Comparison of ENCODE assay signal across 19 cellular contexts in the genomic region with DNA sequence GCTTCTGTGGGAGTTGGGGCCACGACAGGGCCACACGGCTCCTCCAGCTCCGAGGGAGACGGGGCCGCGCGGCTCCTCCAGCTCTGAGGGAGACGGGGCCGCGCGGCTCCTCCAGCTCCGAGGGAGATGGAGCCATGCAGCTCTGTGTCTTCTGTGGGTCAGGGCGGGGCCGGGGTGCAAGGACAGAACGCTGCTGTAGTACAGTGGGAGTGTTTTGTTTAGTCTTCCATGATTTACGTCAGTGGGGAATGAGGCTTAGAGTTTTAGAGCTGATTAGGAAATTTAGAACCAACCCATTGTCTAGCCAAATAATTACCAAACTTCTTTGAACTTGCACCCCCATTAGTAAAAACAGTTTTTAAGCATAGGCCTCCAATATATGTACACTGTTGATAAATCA. TPM values are rescaled to one million over a fixed set of nuclear protein-coding genes. Genes with fewer than 3 reads are reported as not detected.
DNase-seq lines count a peak whose midpoint lies in the region; ATAC-seq, FAIRE-seq and TF ChIP-seq lines count a peak whose summit lies in the region.
"Had no signal": no experiment of that assay in that cellular context is flagged by ENCODE, and none has a peak within 500 bp of the region (broad histone marks: within the 10 kb centered on the region; RNA-seq: fewer than 3 reads in every experiment).

No MANE protein-coding gene starts in this region.

- H2AFZ ChIP-seq in HepG2 (ENCODE audit: low read length) (no peak overlapping the region), mesenchymal stem cell (ENCODE audit: low read depth, low read length) (no peak overlapping the region)

- FAIRE-seq in HepG2 (lab: Jason Lieb, UNC) (no peak), kidney (lab: Jason Lieb, UNC) (no peak)
- FAIRE-seq: A549, G401.6, GM12891 had no signal

- H3K14ac ChIP-seq in mesenchymal stem cell (ENCODE audit: low read length in 2 of 2), result no peak overlapping the region

- H3K4me3 ChIP-seq in right lobe of liver (no peak overlapping the region), HepG2 (replicated peaks in 1 of 3; ENCODE audit: insufficient read depth in 1 of 3, low read depth in 2 of 3, low read length in 3 of 3) (no peak overlapping the region), kidney (ENCODE audit: low read length in 2 of 2) (no peak overlapping the region), mesenchymal stem cell (ENCODE audit: insufficient read depth in 1 of 2, low read depth in 1 of 2, low read length in 2 of 2) (no peak overlapping the region), spleen (no peak overlapping the region)
- H3K4me3 ChIP-seq: A549 had no signal

- ATAC-seq in right lobe of liver, result no peak
- ATAC-seq in HepG2, result no peak
- no peak for ATAC-seq in GM21786 (IDR thresholded peaks at IDR 0.05; ENCODE audit: unreplicated experiment)
- ATAC-seq: A549 had no signal

- peaks cover 0 to 46% (median 14%) of the 10 kb centered on the region in 4 donors for H3K36me3 ChIP-seq in right lobe of liver
- H3K36me3 ChIP-seq in HepG2 (replicated peaks in 1 of 2; ENCODE audit: control insufficient read depth in 1 of 2, insufficient read depth in 2 of 2, low read length in 2 of 2), result peaks cover 33 to 82% of the 10 kb centered on the region in 2 experiments; a peak in 4 of 5 replicates
- H3K36me3 ChIP-seq in kidney (ENCODE audit: control insufficient read depth in 1 of 2, insufficient read depth in 2 of 2, low read length in 2 of 2), result peaks cover 10 to 28% of the 10 kb centered on the region in 2 donors
- H3K36me3 ChIP-seq in mesenchymal stem cell (ENCODE audit: control insufficient read depth in 1 of 2, insufficient read depth in 2 of 2, low read depth in 1 of 2, low read length in 2 of 2), result peaks cover 68 to 84% of the 10 kb centered on the region in 2 experiments
- H3K36me3 ChIP-seq in spleen, result peaks cover 6 to 99% (median 69%) of the 10 kb centered on the region in 6 donors

- no peak overlapping the region for H4K91ac ChIP-seq in mesenchymal stem cell (ENCODE audit: low read length)

- WGBS in right lobe of liver (ENCODE audit: insufficient coverage, low coverage, low lambda C conversion rate, missing lambda C conversion rate), result 70% methylated on average over 8 of the region's 16 CpGs
- WGBS in HepG2 (ENCODE audit: low lambda C conversion rate), result 98% methylated on average over 11 of the region's 16 CpGs
- WGBS in mesenchymal stem cell, result 93% methylated on average over 12 of the region's 16 CpGs
- WGBS in spleen, 5 donors, result 78 to 95% (median 89%) methylated on average over 16 of the region's 16 CpGs

- CTCF ChIA-PET in HepG2 (lab: Yijun Ruan, JAX; ENCODE audit: low intra/inter-chr PET ratio, low total read pairs), result no interaction called here

- peaks cover 24% of the 10 kb centered on the region for H3K79me1 ChIP-seq in mesenchymal stem cell (replicated peaks; ENCODE audit: low read length, poor library complexity, severe bottlenecking)

- no peak overlapping the region for H2BK15ac ChIP-seq in mesenchymal stem cell (ENCODE audit: low read depth, poor library complexity, severe bottlenecking)

- no peaks in the 10 kb centered on the region for H3K4me1 ChIP-seq in right lobe of liver
- no peaks in the 10 kb centered on the region for H3K4me1 ChIP-seq in HepG2 (ENCODE audit: insufficient read depth, low read length)
- H3K4me1 ChIP-seq in kidney (ENCODE audit: control insufficient read depth in 1 of 2, insufficient read depth in 1 of 2, low read depth in 1 of 2, low read length in 2 of 2), result no peaks in the 10 kb centered on the region
- peaks cover 9% of the 10 kb centered on the region for H3K4me1 ChIP-seq in mesenchymal stem cell (ENCODE audit: control insufficient read depth, insufficient read depth, low read depth, low read length)
- no peaks in the 10 kb centered on the region for H3K4me1 ChIP-seq in spleen
- H3K4me1 ChIP-seq: A549, BE2C had no signal

- no peaks in the 10 kb centered on the region for H3K9me3 ChIP-seq in right lobe of liver
- no peaks in the 10 kb centered on the region for H3K9me3 ChIP-seq in HepG2 (ENCODE audit: low read length)
- no peaks in the 10 kb centered on the region for H3K9me3 ChIP-seq in kidney (ENCODE audit: control insufficient read depth in 1 of 2, low read length in 2 of 2)
- no peaks in the 10 kb centered on the region for H3K9me3 ChIP-seq in mesenchymal stem cell (ENCODE audit: control insufficient read depth, low read length)
- no peaks in the 10 kb centered on the region for H3K9me3 ChIP-seq in spleen
- H3K9me3 ChIP-seq: A549, BE2C had no signal

- no peak overlapping the region for H2BK120ac ChIP-seq in mesenchymal stem cell (ENCODE audit: low read depth, low read length)

- no peak for TF ChIP-seq RAD21 in HepG2 (CRISPR knock-in tag; IDR thresholded peaks at IDR 0.05)

- TF ChIP-seq CTCF in right lobe of liver (IDR thresholded peaks at IDR 0.05) (no peak), HepG2 (CRISPR knock-in tag; IDR thresholded peaks at IDR 0.05) (no peak), kidney (IDR thresholded peaks at IDR 0.05; ENCODE audit: borderline replicate concordance, extremely low read depth, insufficient read depth) (no peak), spleen (IDR thresholded peaks at IDR 0.05 in 8 of 11, conservative IDR thresholded peaks at IDR 0.05 in 3 of 11) (no peak)

- DNase-seq in right lobe of liver, result peak in 2 of 3 donors; percentile 1 to 29
- no peak for DNase-seq in HepG2 (ENCODE audit: low spot score)
- DNase-seq in kidney, result peak; percentile 22
- DNase-seq in mesenchymal stem cell, result no peak
- DNase-seq in spleen, result peak; percentile 27
- DNase-seq in foreskin melanocyte, result no peak
- no peak for DNase-seq in activated gamma-delta T cell (lab: John Stamatoyannopoulos, UW)
- DNase-seq: BE2C; CD4-positive, alpha-beta memory T cell; DMS153; DMS79 treated with DMSO at 0.1 percent for 48 hours; EL; GOT3; H9 had no signal

- no peaks in the 10 kb centered on the region for H3K79me2 ChIP-seq in HepG2 (ENCODE audit: insufficient read depth, low read length)

- H2AK5ac ChIP-seq in mesenchymal stem cell (ENCODE audit: low read length, severe bottlenecking), result peak overlapping the region; percentile 62

- no peak overlapping the region for H2BK5ac ChIP-seq in mesenchymal stem cell (ENCODE audit: low read depth, low read length, poor library complexity, severe bottlenecking)

- TF ChIP-seq POLR2A in right lobe of liver (IDR thresholded peaks at IDR 0.05) (no peak), HepG2 (IDR thresholded peaks at IDR 0.05; ENCODE audit: insufficient read depth in 1 of 2, low read depth in 2 of 2, low read length in 2 of 2) (no peak), spleen (IDR thresholded peaks at IDR 0.05) (no peak)

- no peak overlapping the region for H3K18ac ChIP-seq in mesenchymal stem cell (ENCODE audit: low read depth in 1 of 2, low read length in 2 of 2)

- POLR2A ChIA-PET in HepG2 (lab: Yijun Ruan, JAX), result no interaction called here

- H3K9ac ChIP-seq in HepG2 (ENCODE audit: insufficient read depth, low read depth, low read length) (no peak overlapping the region), kidney (ENCODE audit: low read length in 2 of 2) (no peak overlapping the region), mesenchymal stem cell (ENCODE audit: low read length) (no peak overlapping the region)

- H3K4me2 ChIP-seq in HepG2 (ENCODE audit: low read depth, low read length), result no peak overlapping the region
- H3K4me2 ChIP-seq in mesenchymal stem cell (ENCODE audit: low read length, poor library complexity, severe bottlenecking), result no peak overlapping the region
- H3K4me2 ChIP-seq: A549 had no signal

- intact Hi-C loops in right lobe of liver (cut with DNase I), result no loop called here
- intact Hi-C loops in HepG2 (cut with micrococcal nuclease; ENCODE audit: unreplicated experiment), result no loop called here
- intact Hi-C loops in kidney (cut with DNase I), result no loop called here
- intact Hi-C loops in spleen (cut with DNase I; ENCODE audit: low total_unique reads), result no loop called here

- H4K20me1 ChIP-seq in HepG2 (ENCODE audit: insufficient read depth, low read length), result no peaks in the 10 kb centered on the region

- no peak overlapping the region for H4K8ac ChIP-seq in mesenchymal stem cell (ENCODE audit: low read length)

- in situ Hi-C loops in HepG2 (cut with HindIII; ENCODE audit: extremely low pct_ligation_motif_present, low pct_unique_long_range_greater_than_20kb), result no loop called here

- no peaks in the 10 kb centered on the region for H3K27me3 ChIP-seq in right lobe of liver
- no peaks in the 10 kb centered on the region for H3K27me3 ChIP-seq in HepG2 (ENCODE audit: control insufficient read depth in 1 of 2, insufficient read depth in 2 of 2, low read length in 2 of 2)
- H3K27me3 ChIP-seq in mesenchymal stem cell (ENCODE audit: control insufficient read depth in 1 of 2, insufficient read depth in 1 of 2, low read length in 2 of 2), result no peaks in the 10 kb centered on the region
- H3K27me3 ChIP-seq in spleen (replicated peaks in 1 of 7), result no peaks in the 10 kb centered on the region
- H3K27me3 ChIP-seq: BE2C had no signal

- H3K27ac ChIP-seq in right lobe of liver (no peak overlapping the region), HepG2 (ENCODE audit: extremely low read length, insufficient read depth, low read length) (no peak overlapping the region), kidney (ENCODE audit: low read depth in 2 of 2, low read length in 2 of 2) (no peak overlapping the region), mesenchymal stem cell (ENCODE audit: low read length, poor library complexity, severe bottlenecking) (no peak overlapping the region), spleen (no peak overlapping the region)
- H3K27ac ChIP-seq: A549, C4-2B had no signal

- no peak for TF ChIP-seq EP300 in HepG2 (IDR thresholded peaks at IDR 0.05; ENCODE audit: low read depth in 2 of 2, low read length in 2 of 2)
- no peak for TF ChIP-seq EP300 in HepG2 (CRISPR knock-in tag; IDR thresholded peaks at IDR 0.05; ENCODE audit: borderline replicate concordance)

- H3K4ac ChIP-seq in mesenchymal stem cell (ENCODE audit: low read depth in 1 of 2, low read length in 2 of 2), result no peak overlapping the region

- no TSS peak for BruUV-seq in HepG2 (replicated peaks; lab: Mats Ljungman, UMichigan)

- no peak overlapping the region for H2BK12ac ChIP-seq in mesenchymal stem cell (ENCODE audit: low read length in 2 of 2)

- no peak overlapping the region for H3K23ac ChIP-seq in mesenchymal stem cell (ENCODE audit: low read length in 2 of 2)

RNA-seq across cellular contexts. Expression of gene PRKAR1B, which starts 32.9 kb away (rescaled TPM):
- total RNA-seq in right lobe of liver (10 to 100 TPM in 3 of 6 experiments, 1 to 10 TPM in 3; 4.7 to 20.8 (median 11.3) TPM), HepG2 (2016; rRNA removed; fragmentation: Illumina TruSeq; extraction: Trizol) (28.2 and 29.2 TPM in 2 replicates), kidney (15.9 TPM), spleen (10 to 100 TPM; 20.8 to 39.5 (median 23.8) TPM)
- total RNA-seq in HepG2 (2016; cell fraction: cytosol; rRNA removed; fragmentation: Illumina TruSeq; extraction: Trizol; ENCODE audit: low read depth), result 36.8 and 38.5 TPM in 2 replicates
- total RNA-seq in HepG2 (2016; cell fraction: insoluble cytoplasmic fraction; rRNA removed; fragmentation: Illumina TruSeq; extraction: Trizol), result 22.1 and 28.2 TPM in 2 replicates
- 16.2 and 18.2 TPM in 2 replicates for total RNA-seq in HepG2 (2016; cell fraction: membrane; rRNA removed; fragmentation: Illumina TruSeq; extraction: Trizol)
- 14.2 and 14.5 TPM in 2 replicates for total RNA-seq in HepG2 (2016; cell fraction: nucleus; rRNA removed; fragmentation: Illumina TruSeq; extraction: Trizol)
- polyA plus RNA-seq in HepG2 (2011; rRNA removed) (7.9 and 9.0 TPM in 2 replicates), kidney (ENCODE audit: insufficient read depth, low read depth, low replicate concordance) (21.4 TPM), spleen (10 to 100 TPM in 2 of 3 donors, 1 to 10 TPM in 1; 9.9 to 30.2 (median 13.9) TPM)
- polyA plus RNA-seq in HepG2 (2011; cell fraction: cytosol; rRNA removed), result 8.2 and 10.4 TPM in 2 replicates
- 11.2 and 11.4 TPM in 2 replicates for polyA plus RNA-seq in HepG2 (2011; cell fraction: nucleus; rRNA removed)
- 17.4 and 18.1 TPM in 2 replicates for polyA plus RNA-seq in HepG2 (2012)
- 6.9 and 8.4 TPM in 2 replicates for polyA plus RNA-seq in HepG2 (2016; cell fraction: cytosol; fragmentation: Illumina TruSeq; extraction: Trizol; ENCODE audit: low read depth)
- polyA plus RNA-seq in HepG2 (2016; cell fraction: insoluble cytoplasmic fraction; fragmentation: Illumina TruSeq; extraction: Trizol; ENCODE audit: low read depth), result 26.6 and 31.8 TPM in 2 replicates
- polyA plus RNA-seq in HepG2 (2016; cell fraction: membrane; fragmentation: Illumina TruSeq; extraction: Trizol; ENCODE audit: low read depth), result 9.5 and 9.9 TPM in 2 replicates
- 32.1 and 33.3 TPM in 2 replicates for polyA plus RNA-seq in HepG2 (2016; cell fraction: nucleus; fragmentation: Illumina TruSeq; extraction: Trizol; ENCODE audit: insufficient read depth, low read depth)
- 18.3 and 37.7 TPM in 2 replicates for polyA minus RNA-seq in HepG2 (2011; rRNA and poly(A)+ RNA removed; ENCODE audit: low replicate concordance)
- 9.6 and 10.1 TPM in 2 replicates for polyA minus RNA-seq in HepG2 (2011; cell fraction: cytosol; rRNA and poly(A)+ RNA removed)
- 8.6 and 12.4 TPM in 2 replicates for polyA minus RNA-seq in HepG2 (2011; cell fraction: nucleus; rRNA and poly(A)+ RNA removed)
- 5.7 TPM for polyA plus RNA-seq in mesenchymal stem cell (2013, experiment 1 of 2)
- polyA plus RNA-seq in mesenchymal stem cell (2013, experiment 2 of 2), result 5.0 TPM

RNA-seq across cellular contexts. Expression of gene DNAAF5, which starts 33.5 kb away (rescaled TPM):
- total RNA-seq in right lobe of liver (10 to 100 TPM in 5 of 6 experiments, 1 to 10 TPM in 1; 9.5 to 22.8 (median 10.5) TPM), HepG2 (2016; rRNA removed; fragmentation: Illumina TruSeq; extraction: Trizol) (21.5 and 24.2 TPM in 2 replicates), kidney (29.7 TPM), spleen (10 to 100 TPM; 13.7 to 22.4 (median 21.2) TPM)
- total RNA-seq in HepG2 (2016; cell fraction: cytosol; rRNA removed; fragmentation: Illumina TruSeq; extraction: Trizol; ENCODE audit: low read depth), result 9.3 and 11.4 TPM in 2 replicates
- 21.5 and 22.4 TPM in 2 replicates for total RNA-seq in HepG2 (2016; cell fraction: insoluble cytoplasmic fraction; rRNA removed; fragmentation: Illumina TruSeq; extraction: Trizol)
- 10.7 and 11.7 TPM in 2 replicates for total RNA-seq in HepG2 (2016; cell fraction: membrane; rRNA removed; fragmentation: Illumina TruSeq; extraction: Trizol)
- 14.3 and 17.6 TPM in 2 replicates for total RNA-seq in HepG2 (2016; cell fraction: nucleus; rRNA removed; fragmentation: Illumina TruSeq; extraction: Trizol)
- polyA plus RNA-seq in HepG2 (2011; rRNA removed) (11.8 and 11.9 TPM in 2 replicates), kidney (ENCODE audit: insufficient read depth, low read depth, low replicate concordance) (11.6 TPM), spleen (1 to 10 TPM; 7.5 to 8.4 (median 7.7) TPM)
- 9.1 and 16.3 TPM in 2 replicates for polyA plus RNA-seq in HepG2 (2011; cell fraction: cytosol; rRNA removed)
- polyA plus RNA-seq in HepG2 (2011; cell fraction: nucleus; rRNA removed), result 28.7 and 38.5 TPM in 2 replicates
- 12.3 and 13.8 TPM in 2 replicates for polyA plus RNA-seq in HepG2 (2012)
- polyA plus RNA-seq in HepG2 (2016; cell fraction: cytosol; fragmentation: Illumina TruSeq; extraction: Trizol; ENCODE audit: low read depth), result 2.6 and 3.4 TPM in 2 replicates
- 29.1 and 34.4 TPM in 2 replicates for polyA plus RNA-seq in HepG2 (2016; cell fraction: insoluble cytoplasmic fraction; fragmentation: Illumina TruSeq; extraction: Trizol; ENCODE audit: low read depth)
- polyA plus RNA-seq in HepG2 (2016; cell fraction: membrane; fragmentation: Illumina TruSeq; extraction: Trizol; ENCODE audit: low read depth), result 7.7 and 8.4 TPM in 2 replicates
- polyA plus RNA-seq in HepG2 (2016; cell fraction: nucleus; fragmentation: Illumina TruSeq; extraction: Trizol; ENCODE audit: insufficient read depth, low read depth), result 31.1 and 34.8 TPM in 2 replicates
- polyA minus RNA-seq in HepG2 (2011; rRNA and poly(A)+ RNA removed; ENCODE audit: low replicate concordance), result 34.6 and 56.2 TPM in 2 replicates
- polyA minus RNA-seq in HepG2 (2011; cell fraction: cytosol; rRNA and poly(A)+ RNA removed), result 16.3 and 29.9 TPM in 2 replicates
- 11.7 and 12.9 TPM in 2 replicates for polyA minus RNA-seq in HepG2 (2011; cell fraction: nucleus; rRNA and poly(A)+ RNA removed)
- polyA plus RNA-seq in mesenchymal stem cell (2013, experiment 1 of 2), result 20.2 TPM
- 15.3 TPM for polyA plus RNA-seq in mesenchymal stem cell (2013, experiment 2 of 2)

Comparison
In these comparisons a context has a peak if more than half of its experiments do, and no peak if none do; other contexts are left out.
1. DNase-seq: peak in right lobe of liver (2 of 3), kidney (single experiment) and spleen (single experiment); none in HepG2 (single experiment), mesenchymal stem cell (single experiment), foreskin melanocyte (single experiment) and activated gamma-delta T cell (single experiment).